In the genomic region with DNA sequence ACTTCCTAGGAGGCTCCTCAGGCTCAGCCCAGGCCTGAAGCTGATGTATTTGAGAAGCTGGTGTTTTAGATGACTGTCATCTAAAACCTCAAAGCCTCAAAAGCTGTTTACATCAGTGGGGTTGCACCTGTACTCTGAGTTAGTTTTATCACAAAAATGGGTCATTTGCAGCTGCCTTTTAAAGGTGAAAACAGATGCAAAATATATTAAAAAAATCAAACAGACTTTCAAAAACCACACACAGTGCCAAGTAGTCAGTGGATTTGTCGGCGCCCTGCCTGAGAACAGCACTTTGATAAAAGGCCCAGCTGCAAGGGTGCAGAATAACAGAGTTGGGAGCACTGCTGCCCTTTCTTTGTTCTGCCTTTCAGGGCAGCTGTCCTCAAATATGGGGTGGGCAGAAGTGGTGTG, we compare ENCODE assay signal across 14 cellular contexts.
DNase-seq lines count a peak whose midpoint lies in the region; ATAC-seq lines count a peak whose summit lies in the region.
"Had no signal": no experiment of that assay in that cellular context is flagged by ENCODE, and none has a peak within 500 bp of the region (broad histone marks: within the 10 kb centered on the region; RNA-seq: fewer than 3 reads in every experiment).

No MANE protein-coding gene starts in this region.

- H3K27ac ChIP-seq in GM23248 = no peak overlapping the region
- H3K27ac ChIP-seq: coronary artery had no signal

- peak overlapping the region; percentile 89 to 97 (median 94) for H3K27ac Mint-ChIP-seq in naive thymus-derived CD8-positive, alpha-beta T cell
- H3K27ac Mint-ChIP-seq: nephron, type B pancreatic cell had no signal

- H3K9ac ChIP-seq in GM23248 = no peak overlapping the region

- H4K20me1 ChIP-seq in GM23248 (ENCODE audit: insufficient read depth) = no peaks in the 10 kb centered on the region

- ATAC-seq in naive thymus-derived CD8-positive, alpha-beta T cell = peak; percentile 78 to 80
- ATAC-seq in HG02884 (IDR thresholded peaks at IDR 0.05; ENCODE audit: unreplicated experiment) (no peak), GM18873 (IDR thresholded peaks at IDR 0.05; ENCODE audit: low FRiP score, unreplicated experiment) (no peak)
- ATAC-seq: sciatic nerve had no signal

- no peak overlapping the region for H3K4me2 ChIP-seq in GM23248 (ENCODE audit: unreplicated experiment)

- DNase-seq in NCI-H345 treated with DMSO at 0.1 percent for 48 hours (lab: John Stamatoyannopoulos, UW; ENCODE audit: unreplicated experiment) = peak; percentile 14
- no peak for DNase-seq in NCI-H345 (lab: John Stamatoyannopoulos, UW)
- peak; percentile 83 for DNase-seq in NCI-H2107 treated with DMSO at 0.1 percent for 48 hours (lab: John Stamatoyannopoulos, UW; ENCODE audit: unreplicated experiment)
- DNase-seq in activated effector memory CD4-positive, alpha-beta T cell treated with anti-CD3 and anti-CD28 coated beads, Interleukin-2, amount 50 U/mL, for 16 hours = peak; percentile 73
- DNase-seq in naive thymus-derived CD8-positive, alpha-beta T cell = peak in 5 of 10 donors; percentile 29 to 80 (median 46)
- no peak for DNase-seq in GM23248
- DNase-seq: DMS53, NCI-H1417 treated with DMSO at 0.1 percent for 48 hours had no signal

- peaks cover 25 to 81% (median 68%) of the 10 kb centered on the region in 4 donors for H3K4me1 Mint-ChIP-seq in naive thymus-derived CD8-positive, alpha-beta T cell

- no peaks in the 10 kb centered on the region for H3K9me2 ChIP-seq in GM23248 (ENCODE audit: insufficient read depth)

- no peaks in the 10 kb centered on the region for H3K4me1 ChIP-seq in GM23248 (ENCODE audit: insufficient read depth)

- no peaks in the 10 kb centered on the region for H3F3A ChIP-seq in GM23248 (ENCODE audit: insufficient read depth)

- no peaks in the 10 kb centered on the region for H3K9me3 ChIP-seq in GM23248 (ENCODE audit: low read depth)

- no peak overlapping the region for H2AFZ ChIP-seq in GM23248

- peaks cover 0 to 4% (median 0%) of the 10 kb centered on the region in 9 donors for H3K9me3 Mint-ChIP-seq in naive thymus-derived CD8-positive, alpha-beta T cell

- in situ Hi-C loops in GM23248 (cut with MboI) = no loop called here

- H3K4me3 ChIP-seq in GM23248 = no peak overlapping the region
- H3K4me3 ChIP-seq: coronary artery had no signal

- H3K36me3 ChIP-seq in GM23248 (ENCODE audit: low read depth) = 0 out of 2 replicates have a peak, but pooled peaks cover 6% of the 10 kb centered on the region

- no peaks in the 10 kb centered on the region for H3K79me2 ChIP-seq in GM23248 (ENCODE audit: insufficient read depth)

- H3K4me3 Mint-ChIP-seq in naive thymus-derived CD8-positive, alpha-beta T cell = peak overlapping the region; percentile 19 to 77 (median 52)
- H3K4me3 Mint-ChIP-seq: nephron, type B pancreatic cell had no signal

- no peaks in the 10 kb centered on the region for H3K27me3 Mint-ChIP-seq in naive thymus-derived CD8-positive, alpha-beta T cell
- H3K27me3 Mint-ChIP-seq: type B pancreatic cell had no signal

- POLR2A ChIA-PET in naive thymus-derived CD8-positive, alpha-beta T cell (lab: Charles Lee) = interaction anchor here (0.8 to 5.4 kb wide), 12 partner anchors 10 to 637 kb away, joined by 3 to 28 read pairs (median 4); a partner anchor contains a TSS

- H3K27me3 ChIP-seq in GM23248 (replicated peaks; ENCODE audit: insufficient read depth) = no peaks in the 10 kb centered on the region

- 98 to 100% methylated on average over 2 of the region's 2 CpGs for WGBS in GM23248 (ENCODE audit: low coverage in 1 of 2, low lambda C conversion rate in 2 of 2, missing lambda C conversion rate in 2 of 2), 2 experiments

- peaks cover 0 to 25% (median 11%) of the 10 kb centered on the region in 3 donors for H3K36me3 Mint-ChIP-seq in naive thymus-derived CD8-positive, alpha-beta T cell

Comparison
In these comparisons a context has a peak if more than half of its experiments do, and no peak if none do; other contexts are left out.
1. DNase-seq: peak in NCI-H345 treated with DMSO at 0.1 percent for 48 hours (single experiment), NCI-H2107 treated with DMSO at 0.1 percent for 48 hours (single experiment) and activated effector memory CD4-positive, alpha-beta T cell treated with anti-CD3 and anti-CD28 coated beads, Interleukin-2, amount 50 U/mL, for 16 hours (single experiment); none in NCI-H345 (single experiment) and GM23248 (single experiment).
2. ATAC-seq: peak in naive thymus-derived CD8-positive, alpha-beta T cell (2 of 2); none in HG02884 (single experiment) and GM18873 (single experiment).